In genomic region chr12:12182926-12183325, GRCh38 we compare ENCODE assay signal across 12 cellular contexts.
DNase-seq lines count a peak whose midpoint lies in the region; TF ChIP-seq lines count a peak whose summit lies in the region.
"Had no signal": no experiment of that assay in that cellular context is flagged by ENCODE, and none has a peak within 500 bp of the region (broad histone marks: within the 10 kb centered on the region; RNA-seq: fewer than 3 reads in every experiment).

No MANE protein-coding gene starts in this region.

- peaks cover 2% of the 10 kb centered on the region for H3K36me3 Mint-ChIP-seq in activated CD4-positive, alpha-beta T cell treated with anti-CD3 and anti-CD28 coated beads, Interleukin-2, amount 10 ng/mL, durations not matched to agents 7 days and 5 days (ENCODE audit: low read depth)
- H3K36me3 Mint-ChIP-seq in CD8-positive, alpha-beta memory T cell, result no peaks in the 10 kb centered on the region

- H4K20me1 ChIP-seq in osteoblast (ENCODE audit: insufficient read depth, low read length), result peaks cover 4% of the 10 kb centered on the region

- no peak for TF ChIP-seq CTCF in osteoblast (IDR thresholded peaks at IDR 0.05; ENCODE audit: extremely low read depth, low read depth, low read length)

- CTCF ChIA-PET in activated CD4-positive, alpha-beta T cell treated with anti-CD3 and anti-CD28 coated beads, Interleukin-2, amount 10 ng/mL, durations not matched to agents 7 days and 5 days (lab: Charles Lee), result interaction anchor here (0.6 kb wide), 1 partner anchor 133 kb away, joined by 4 read pairs; no protein-coding TSS in a partner anchor
- CTCF ChIA-PET in CD8-positive, alpha-beta memory T cell (lab: Charles Lee), result no interaction called here

- no peaks in the 10 kb centered on the region for H3K9me3 Mint-ChIP-seq in activated CD4-positive, alpha-beta T cell treated with anti-CD3 and anti-CD28 coated beads, Interleukin-2, amount 10 ng/mL, durations not matched to agents 7 days and 5 days
- H3K9me3 Mint-ChIP-seq in CD8-positive, alpha-beta memory T cell, result no peaks in the 10 kb centered on the region

- no peak overlapping the region for H2AFZ ChIP-seq in osteoblast (ENCODE audit: low read length)

- H3K27ac ChIP-seq in osteoblast (ENCODE audit: low read depth, low read length), result peak overlapping the region; percentile 7
- H3K27ac ChIP-seq in CD8-positive, alpha-beta memory T cell (ENCODE audit: low read depth, low read length), result no peak overlapping the region

- no peaks in the 10 kb centered on the region for H3K9me3 ChIP-seq in endocrine pancreas (ENCODE audit: control insufficient read depth, low read length)
- no peaks in the 10 kb centered on the region for H3K9me3 ChIP-seq in osteoblast (ENCODE audit: low read depth, low read length)
- H3K9me3 ChIP-seq in CD8-positive, alpha-beta memory T cell (ENCODE audit: low read length), result no peaks in the 10 kb centered on the region
- H3K9me3 ChIP-seq: HAP-1 had no signal

- POLR2A ChIA-PET in activated CD4-positive, alpha-beta T cell treated with anti-CD3 and anti-CD28 coated beads, Interleukin-2, amount 10 ng/mL, durations not matched to agents 7 days and 5 days (lab: Charles Lee), result no interaction called here
- POLR2A ChIA-PET in CD8-positive, alpha-beta memory T cell (lab: Charles Lee), result no interaction called here

- H3K27me3 ChIP-seq in endocrine pancreas (ENCODE audit: control insufficient read depth, insufficient read depth, low read length) (no peaks in the 10 kb centered on the region), osteoblast (ENCODE audit: insufficient read depth, low read length) (no peaks in the 10 kb centered on the region)
- H3K27me3 ChIP-seq in CD8-positive, alpha-beta memory T cell (ENCODE audit: insufficient read depth, low read length, poor library complexity, severe bottlenecking), result no peaks in the 10 kb centered on the region

- no peak overlapping the region for H3K9ac ChIP-seq in endocrine pancreas (ENCODE audit: control insufficient read depth, insufficient read depth, low read length)

- H3K4me1 ChIP-seq in endocrine pancreas (ENCODE audit: control insufficient read depth, insufficient read depth, low read length), result peaks cover 3% of the 10 kb centered on the region
- peaks cover 7% of the 10 kb centered on the region for H3K4me1 ChIP-seq in osteoblast (ENCODE audit: insufficient read depth, low read length)
- no peaks in the 10 kb centered on the region for H3K4me1 ChIP-seq in CD8-positive, alpha-beta memory T cell (ENCODE audit: insufficient read depth, low read length)

- peaks cover 46% of the 10 kb centered on the region for H3K27me3 Mint-ChIP-seq in activated CD4-positive, alpha-beta T cell treated with anti-CD3 and anti-CD28 coated beads, Interleukin-2, amount 10 ng/mL, durations not matched to agents 7 days and 5 days
- H3K27me3 Mint-ChIP-seq in CD8-positive, alpha-beta memory T cell, result peaks cover 11 to 46% of the 10 kb centered on the region in 2 donors

- H3K4me3 Mint-ChIP-seq in activated CD4-positive, alpha-beta T cell treated with anti-CD3 and anti-CD28 coated beads, Interleukin-2, amount 10 ng/mL, durations not matched to agents 7 days and 5 days, result no peak overlapping the region
- no peak overlapping the region for H3K4me3 Mint-ChIP-seq in CD8-positive, alpha-beta memory T cell

- no peaks in the 10 kb centered on the region for H3K36me3 ChIP-seq in endocrine pancreas (ENCODE audit: control insufficient read depth, insufficient read depth, low read length)
- H3K36me3 ChIP-seq in osteoblast (ENCODE audit: insufficient read depth, low read length), result no peaks in the 10 kb centered on the region
- no peaks in the 10 kb centered on the region for H3K36me3 ChIP-seq in CD8-positive, alpha-beta memory T cell (ENCODE audit: insufficient read depth, low read length)

- H3K4me2 ChIP-seq in osteoblast (ENCODE audit: insufficient read depth, low read length), result no peak overlapping the region

- peak overlapping the region; percentile 44 for H3K4me3 ChIP-seq in endocrine pancreas (ENCODE audit: control insufficient read depth, insufficient read depth, low read length)
- H3K4me3 ChIP-seq in osteoblast (ENCODE audit: insufficient read depth, low read length), result no peak overlapping the region
- no peak overlapping the region for H3K4me3 ChIP-seq in CD8-positive, alpha-beta memory T cell (ENCODE audit: low read length)
- H3K4me3 ChIP-seq: HAP-1 had no signal

- H3K79me2 ChIP-seq in osteoblast (ENCODE audit: insufficient read depth, low read length), result peaks cover 5% of the 10 kb centered on the region

- no peaks in the 10 kb centered on the region for H3K4me1 Mint-ChIP-seq in activated CD4-positive, alpha-beta T cell treated with anti-CD3 and anti-CD28 coated beads, Interleukin-2, amount 10 ng/mL, durations not matched to agents 7 days and 5 days
- no peaks in the 10 kb centered on the region for H3K4me1 Mint-ChIP-seq in CD8-positive, alpha-beta memory T cell

- DNase-seq in COLO668 (lab: John Stamatoyannopoulos, UW; ENCODE audit: unreplicated experiment) (peak; percentile 6), NCI-H226 (peak; percentile 26), osteoblast (ENCODE audit: insufficient read length, low spot score, missing footprints) (peak; percentile 71), OCI-M2 (lab: John Stamatoyannopoulos, UW; ENCODE audit: unreplicated experiment) (no peak), NCI-H187 treated with DMSO at 0.1 percent for 48 hours (lab: John Stamatoyannopoulos, UW) (no peak)
- DNase-seq in activated CD4-positive, alpha-beta T cell treated with anti-CD3 and anti-CD28 coated beads, Interleukin-2, amount 10 ng/mL, durations not matched to agents 7 days and 5 days, result no peak
- no peak for DNase-seq in CD8-positive, alpha-beta memory T cell
- DNase-seq: left colon, NCI-H524, T-helper 9 cell had no signal

- H3K27ac Mint-ChIP-seq in activated CD4-positive, alpha-beta T cell treated with anti-CD3 and anti-CD28 coated beads, Interleukin-2, amount 10 ng/mL, durations not matched to agents 7 days and 5 days, result no peak overlapping the region
- no peak overlapping the region for H3K27ac Mint-ChIP-seq in CD8-positive, alpha-beta memory T cell

Comparison
In these comparisons a context has a peak if more than half of its experiments do, and no peak if none do; other contexts are left out.
1. DNase-seq: peak in COLO668 (single experiment), NCI-H226 (single experiment) and osteoblast (single experiment); none in OCI-M2 (single experiment), activated CD4-positive, alpha-beta T cell treated with anti-CD3 and anti-CD28 coated beads, Interleukin-2, amount 10 ng/mL, durations not matched to agents 7 days and 5 days (single experiment), NCI-H187 treated with DMSO at 0.1 percent for 48 hours (single experiment) and CD8-positive, alpha-beta memory T cell (0 of 5).